In genomic region chr11:65643971-65644370, GRCh38 we compare ENCODE assay signal across 1 cellular context.
TF ChIP-seq lines count a peak whose summit lies in the region.

No MANE protein-coding gene starts in this region.

TF ChIP-seq in GM12878, 131 proteins besides CTCF, POLR2A, EP300 and RAD21:
- no peak for TF ChIP-seq LARP7 (IDR thresholded peaks at IDR 0.05)
- 0 out of 2 replicates have a peak, but pooled peaks have one; percentile 60 for TF ChIP-seq POLR2AphosphoS2 (IDR thresholded peaks at IDR 0.05; ENCODE audit: low read depth, low read length)
